Comparison of ENCODE assay signal across 17 cellular contexts in genomic region chr9:14250779-14251145, GRCh38.
DNase-seq lines count a peak whose midpoint lies in the region; ATAC-seq and TF ChIP-seq lines count a peak whose summit lies in the region.
"Had no signal": no experiment of that assay in that cellular context is flagged by ENCODE, and none has a peak within 500 bp of the region (broad histone marks: within the 10 kb centered on the region; RNA-seq: fewer than 3 reads in every experiment).

No MANE protein-coding gene starts in this region.

- H3K27me3 ChIP-seq in PC-9 (ENCODE audit: insufficient read depth, low read depth) (no peaks in the 10 kb centered on the region), colonic mucosa (no peaks in the 10 kb centered on the region)
- no peaks in the 10 kb centered on the region for H3K27me3 ChIP-seq in effector memory CD4-positive, alpha-beta T cell (replicated peaks; ENCODE audit: control insufficient read depth, insufficient read depth, low read length, poor library complexity, severe bottlenecking)

- H3K4me1 ChIP-seq in PC-9 (replicated peaks; ENCODE audit: insufficient read depth), result peaks cover 66% of the 10 kb centered on the region
- peaks cover 12% of the 10 kb centered on the region for H3K4me1 ChIP-seq in colonic mucosa
- no peaks in the 10 kb centered on the region for H3K4me1 ChIP-seq in effector memory CD4-positive, alpha-beta T cell (ENCODE audit: control insufficient read depth, insufficient read depth, low read length, poor library complexity, severe bottlenecking)

- no peak overlapping the region for H2AFZ ChIP-seq in PC-9

- peaks cover 49% of the 10 kb centered on the region for H3K4me1 Mint-ChIP-seq in type B pancreatic cell (ENCODE audit: unreplicated experiment)
- H3K4me1 Mint-ChIP-seq: activated CD4-positive, alpha-beta memory T cell treated with anti-CD3 and anti-CD28 coated beads, Interleukin-2, amount 10 ng/mL, durations not matched to agents 7 days and 5 days; activated naive CD8-positive, alpha-beta T cell treated with anti-CD3 and anti-CD28 coated beads, Interleukin-2, amount 10 ng/mL, durations not matched to agents 7 days and 5 days; CD14-positive monocyte; central memory CD8-positive, alpha-beta T cell had no signal

- peak overlapping the region; percentile 84 for H3K4me3 Mint-ChIP-seq in type B pancreatic cell
- H3K4me3 Mint-ChIP-seq: activated CD4-positive, alpha-beta memory T cell treated with anti-CD3 and anti-CD28 coated beads, Interleukin-2, amount 10 ng/mL, durations not matched to agents 7 days and 5 days; activated naive CD8-positive, alpha-beta T cell treated with anti-CD3 and anti-CD28 coated beads, Interleukin-2, amount 10 ng/mL, durations not matched to agents 7 days and 5 days; activated T-cell treated with anti-CD3 and anti-CD28 coated beads, Interleukin-2, amount 50 U/mL, for 72 hours; CD14-positive monocyte; central memory CD8-positive, alpha-beta T cell; nephron progenitor cell had no signal

- H3K9me3 Mint-ChIP-seq in type B pancreatic cell, result no peaks in the 10 kb centered on the region
- H3K9me3 Mint-ChIP-seq: activated CD4-positive, alpha-beta memory T cell treated with anti-CD3 and anti-CD28 coated beads, Interleukin-2, amount 10 ng/mL, durations not matched to agents 7 days and 5 days; activated naive CD8-positive, alpha-beta T cell treated with anti-CD3 and anti-CD28 coated beads, Interleukin-2, amount 10 ng/mL, durations not matched to agents 7 days and 5 days; activated T-cell treated with anti-CD3 and anti-CD28 coated beads, Interleukin-2, amount 50 U/mL, for 72 hours; central memory CD8-positive, alpha-beta T cell; nephron progenitor cell had no signal

- H3F3A ChIP-seq in PC-9 (ENCODE audit: insufficient read depth, low read depth), result peaks cover 29% of the 10 kb centered on the region

- H3K9ac ChIP-seq in colonic mucosa (ENCODE audit: low read depth in 2 of 2, low read length in 2 of 2), result peak overlapping the region in 1 of 2 donors; percentile 21

- H3K9me3 ChIP-seq in PC-9 (ENCODE audit: insufficient read depth, low read depth), result no peaks in the 10 kb centered on the region
- no peaks in the 10 kb centered on the region for H3K9me3 ChIP-seq in colonic mucosa
- no peaks in the 10 kb centered on the region for H3K9me3 ChIP-seq in effector memory CD4-positive, alpha-beta T cell (ENCODE audit: control insufficient read depth, low read length)
- H3K9me3 ChIP-seq: lower lobe of right lung had no signal

- H3K9me2 ChIP-seq in PC-9 (ENCODE audit: insufficient read depth), result no peaks in the 10 kb centered on the region

- CTCF ChIA-PET in PC-9 (lab: Charles Lee), result no interaction called here

- H3K36me3 ChIP-seq in PC-9 (ENCODE audit: low read depth), result no peaks in the 10 kb centered on the region
- H3K36me3 ChIP-seq in colonic mucosa, result no peaks in the 10 kb centered on the region
- no peaks in the 10 kb centered on the region for H3K36me3 ChIP-seq in effector memory CD4-positive, alpha-beta T cell (ENCODE audit: control insufficient read depth, insufficient read depth, low read length)
- H3K36me3 ChIP-seq: lower lobe of right lung had no signal

- DNase-seq in PC-9, result no peak
- DNase-seq in colonic mucosa, result no peak
- no peak for DNase-seq in omental fat pad (ENCODE audit: low spot score)
- no peak for DNase-seq in type B pancreatic cell (ENCODE audit: extremely low spot score, unreplicated experiment)
- no peak for DNase-seq in stimulated activated CD4-positive, alpha-beta T cell treated with anti-CD3 and anti-CD28 coated beads, Interleukin-1b, Interleukin-23, amount 100 ng/mL, for 48 hours
- no peak for DNase-seq in effector memory CD4-positive, alpha-beta T cell
- no peak for DNase-seq in stimulated activated naive CD8-positive, alpha-beta T cell treated with anti-CD3 and anti-CD28 coated beads, Interleukin-15, Interleukin-2, amounts not matched to agents 100 U/mL and 50 U/mL, for 24 hours
- DNase-seq: activated CD4-positive, alpha-beta memory T cell treated with anti-CD3 and anti-CD28 coated beads, Interleukin-2, amount 10 ng/mL, durations not matched to agents 7 days and 5 days; activated naive CD8-positive, alpha-beta T cell treated with anti-CD3 and anti-CD28 coated beads, Interleukin-2, amount 10 ng/mL, durations not matched to agents 7 days and 5 days; activated T-cell treated with anti-CD3 and anti-CD28 coated beads, Interleukin-2, amount 50 U/mL, for 72 hours; foreskin melanocyte; nephron progenitor cell; stimulated activated CD4-positive, alpha-beta T cell treated with anti-CD3 and anti-CD28 coated beads, Interleukin-2, amount 100 ng/mL, for 24 hours; T-helper 1 cell had no signal

- TF ChIP-seq CTCF in PC-9 (conservative IDR thresholded peaks at IDR 0.05) (no peak), colonic mucosa (IDR thresholded peaks at IDR 0.05) (no peak), omental fat pad (IDR thresholded peaks at IDR 0.05) (no peak), type B pancreatic cell (conservative IDR thresholded peaks at IDR 0.05) (no peak)

- peaks cover 21% of the 10 kb centered on the region for H3K36me3 Mint-ChIP-seq in type B pancreatic cell
- H3K36me3 Mint-ChIP-seq: activated naive CD8-positive, alpha-beta T cell treated with anti-CD3 and anti-CD28 coated beads, Interleukin-2, amount 10 ng/mL, durations not matched to agents 7 days and 5 days; CD14-positive monocyte had no signal

- no peaks in the 10 kb centered on the region for H3K27me3 Mint-ChIP-seq in type B pancreatic cell
- H3K27me3 Mint-ChIP-seq: activated CD4-positive, alpha-beta memory T cell treated with anti-CD3 and anti-CD28 coated beads, Interleukin-2, amount 10 ng/mL, durations not matched to agents 7 days and 5 days; activated naive CD8-positive, alpha-beta T cell treated with anti-CD3 and anti-CD28 coated beads, Interleukin-2, amount 10 ng/mL, durations not matched to agents 7 days and 5 days; central memory CD8-positive, alpha-beta T cell had no signal

- peak overlapping the region; percentile 89 for H3K4me2 ChIP-seq in PC-9

- intact Hi-C loops in PC-9 (cut with micrococcal nuclease; ENCODE audit: unreplicated experiment) (loop anchor here (1.0 to 5.0 kb wide), 4 partner anchors 29 to 177 kb away; partner anchors contain the start of gene NFIB), colonic mucosa (cut with DNase I) (no loop called here)

- H3K27ac Mint-ChIP-seq in type B pancreatic cell, result peak overlapping the region; percentile 99
- H3K27ac Mint-ChIP-seq: activated CD4-positive, alpha-beta memory T cell treated with anti-CD3 and anti-CD28 coated beads, Interleukin-2, amount 10 ng/mL, durations not matched to agents 7 days and 5 days; activated naive CD8-positive, alpha-beta T cell treated with anti-CD3 and anti-CD28 coated beads, Interleukin-2, amount 10 ng/mL, durations not matched to agents 7 days and 5 days; activated T-cell treated with anti-CD3 and anti-CD28 coated beads, Interleukin-2, amount 50 U/mL, for 72 hours; CD14-positive monocyte; nephron progenitor cell had no signal

- peak overlapping the region; percentile 47; the same call in 1 of the 2 replicates for H3K4me3 ChIP-seq in PC-9
- H3K4me3 ChIP-seq in colonic mucosa, result no peak overlapping the region
- H3K4me3 ChIP-seq in effector memory CD4-positive, alpha-beta T cell (ENCODE audit: insufficient read depth, low read depth, low read length, poor library complexity, severe bottlenecking), result no peak overlapping the region

- H3K27ac ChIP-seq in PC-9, result peak overlapping the region; percentile 98
- peak overlapping the region; percentile 56 for H3K27ac ChIP-seq in colonic mucosa
- no peak overlapping the region for H3K27ac ChIP-seq in effector memory CD4-positive, alpha-beta T cell (ENCODE audit: insufficient read depth, low read length, poor library complexity, severe bottlenecking)

- POLR2A ChIA-PET in PC-9 (lab: Charles Lee; ENCODE audit: unreplicated experiment), result interaction anchor here (0.5 kb wide), 1 partner anchor 63 kb away, joined by 6 read pairs; the partner anchor contains the start of gene NFIB

- no TSS peak for BruUV-seq in PC-9 (replicated peaks; lab: Mats Ljungman, UMichigan)

- ATAC-seq in omental fat pad (ENCODE audit: low FRiP score), result peak; percentile 29
- no peak for ATAC-seq in stimulated activated naive CD8-positive, alpha-beta T cell treated with anti-CD3 and anti-CD28 coated beads, Interleukin-15, Interleukin-2, amounts not matched to agents 100 U/mL and 50 U/mL, for 24 hours
- ATAC-seq: activated T-cell treated with anti-CD3 and anti-CD28 coated beads, Interleukin-2, amount 50 U/mL, for 72 hours had no signal

- H4K20me1 ChIP-seq in PC-9 (ENCODE audit: insufficient read depth), result no peaks in the 10 kb centered on the region

- peaks cover 70% of the 10 kb centered on the region for H3K79me2 ChIP-seq in PC-9 (ENCODE audit: low read depth)
